Comparison of ENCODE assay signal across 14 cellular contexts in genomic region chr18:75548353-75548752, GRCh38.
DNase-seq lines count a peak whose midpoint lies in the region; ATAC-seq and TF ChIP-seq lines count a peak whose summit lies in the region.
"Had no signal": no experiment of that assay in that cellular context is flagged by ENCODE, and none has a peak within 500 bp of the region (broad histone marks: within the 10 kb centered on the region; RNA-seq: fewer than 3 reads in every experiment).

No MANE protein-coding gene starts in this region.

- intact Hi-C loops in Right ventricle myocardium inferior (cut with DNase I) = no loop called here

- no peak overlapping the region for H2BK120ac ChIP-seq in H9 (ENCODE audit: low read depth, low read length, poor library complexity, severe bottlenecking)

- H4K8ac ChIP-seq in H9 (replicated peaks; ENCODE audit: insufficient read length, low read depth, low read length) = no peak overlapping the region

- H3K4me2 ChIP-seq in H9 (ENCODE audit: insufficient read depth, insufficient read length, low read length) = no peak overlapping the region

- H4K91ac ChIP-seq in H9 (ENCODE audit: insufficient read length, low read depth, low read length) = no peak overlapping the region

- H3K9me3 ChIP-seq in H9 (ENCODE audit: control insufficient read depth, low read depth, low read length) = no peaks in the 10 kb centered on the region
- H3K9me3 ChIP-seq: colonic mucosa had no signal

- H3K27ac Mint-ChIP-seq in H9 = no peak overlapping the region
- H3K27ac Mint-ChIP-seq: nephron had no signal

- no peaks in the 10 kb centered on the region for H3K4me1 ChIP-seq in H9 (ENCODE audit: insufficient read depth, low read length)
- H3K4me1 ChIP-seq: colonic mucosa had no signal

- H3K4ac ChIP-seq in H9 (ENCODE audit: low read depth, low read length) = no peak overlapping the region

- peaks cover 12 to 16% of the 10 kb centered on the region in 2 experiments for H3K4me1 Mint-ChIP-seq in H9

- TF ChIP-seq CTCF in H9 (conservative IDR thresholded peaks at IDR 0.05) (no peak), fibroblast of villous mesenchyme (IDR thresholded peaks at IDR 0.05; ENCODE audit: insufficient read depth, low read depth, low read length) (no peak)

- H2AK5ac ChIP-seq in H9 (ENCODE audit: insufficient read length, low read length) = no peak overlapping the region

- no peak overlapping the region for H3K23ac ChIP-seq in H9 (ENCODE audit: insufficient read length, low read depth, low read length)

- no peak overlapping the region for H4K5ac ChIP-seq in H9 (ENCODE audit: insufficient read length, low read depth, low read length)

- in situ Hi-C loops in Caki2 (cut with HindIII; ENCODE audit: low pct_unique_long_range_greater_than_20kb, low sequenced_read_pairs) = no loop called here

- H3K79me2 ChIP-seq in H9 (ENCODE audit: insufficient read depth, low read length) = no peaks in the 10 kb centered on the region

- no peak overlapping the region for H3K4me3 Mint-ChIP-seq in H9
- H3K4me3 Mint-ChIP-seq: activated naive CD4-positive, alpha-beta T cell treated with anti-CD3 and anti-CD28 coated beads, Interleukin-2, amount 50 U/mL, for 24 hours; nephron had no signal

- no peak overlapping the region for H3T11ph ChIP-seq in H9 (ENCODE audit: low read length)

- H3K56ac ChIP-seq in H9 (ENCODE audit: insufficient read length, low read depth, low read length) = no peak overlapping the region

- no peak overlapping the region for H2BK5ac ChIP-seq in H9 (ENCODE audit: insufficient read length, low read length)

- no peak overlapping the region for H3K18ac ChIP-seq in H9 (ENCODE audit: insufficient read length, low read depth, low read length)

- no peaks in the 10 kb centered on the region for H3K23me2 ChIP-seq in H9 (ENCODE audit: insufficient read length, low read depth, low read length, poor library complexity, severe bottlenecking)

- no peak overlapping the region for H3K14ac ChIP-seq in H9 (ENCODE audit: insufficient read depth, low read length)

- H3K9ac ChIP-seq in H9 (ENCODE audit: extremely low read depth, insufficient read length, low read length) = no peak overlapping the region

- H2BK15ac ChIP-seq in H9 (ENCODE audit: low read depth, low read length) = no peak overlapping the region

- no peak overlapping the region for H2BK12ac ChIP-seq in H9 (ENCODE audit: insufficient read length, low read depth, low read length)

- WGBS in H9 (ENCODE audit: extremely low coverage, insufficient read length, low lambda C conversion rate) = no CpG with 5 or more reads among the region's 6 CpGs

- DNase-seq in Caki2 (ENCODE audit: low read depth) = peak; percentile 10
- DNase-seq in H9 = peak; percentile 71
- peak; percentile 52 for DNase-seq in NCI-H748 treated with DMSO at 0.1 percent for 48 hours (lab: John Stamatoyannopoulos, UW)
- peak; percentile 26 for DNase-seq in fibroblast of villous mesenchyme (ENCODE audit: low read depth)
- no peak for DNase-seq in NOMO-1 treated with DMSO at 0.1 percent for 48 hours (lab: John Stamatoyannopoulos, UW; ENCODE audit: unreplicated experiment)
- no peak for DNase-seq in Right ventricle myocardium inferior (ENCODE audit: missing footprints)
- no peak for DNase-seq in stimulated activated CD4-positive, alpha-beta T cell treated with anti-CD3 and anti-CD28 coated beads, Interleukin-4, amount 100 ng/mL, for 4 hours
- DNase-seq: activated CD8-positive, alpha-beta memory T cell treated with anti-CD3 and anti-CD28 coated beads for 24 hours; colonic mucosa; DMS79 treated with DMSO at 0.1 percent for 48 hours; foreskin fibroblast; left cardiac atrium had no signal

- H3K27me3 Mint-ChIP-seq in H9 (ENCODE audit: low read depth) = peaks cover 15% of the 10 kb centered on the region

- H3K79me1 ChIP-seq in H9 (ENCODE audit: insufficient read depth, low read depth, low read length, poor library complexity, severe bottlenecking) = no peaks in the 10 kb centered on the region

- no peaks in the 10 kb centered on the region for H4K20me1 ChIP-seq in H9 (ENCODE audit: control insufficient read depth, insufficient read depth, insufficient read length)

- H3K9me3 Mint-ChIP-seq in H9 = peaks cover 0 to 4% of the 10 kb centered on the region in 2 experiments; a peak in 1 of 5 replicates
- H3K9me3 Mint-ChIP-seq: activated naive CD4-positive, alpha-beta T cell treated with anti-CD3 and anti-CD28 coated beads, Interleukin-2, amount 50 U/mL, for 24 hours; nephron had no signal

- no peak overlapping the region for H3K4me3 ChIP-seq in fibroblast of villous mesenchyme (ENCODE audit: low read depth, low read length)
- H3K4me3 ChIP-seq: colonic mucosa had no signal

- H3K36me3 Mint-ChIP-seq in H9 (ENCODE audit: insufficient read depth in 1 of 3, low read depth in 3 of 3) = no peaks in the 10 kb centered on the region; a peak in 2 of 7 replicates
- H3K36me3 Mint-ChIP-seq: activated naive CD4-positive, alpha-beta T cell treated with anti-CD3 and anti-CD28 coated beads, Interleukin-2, amount 50 U/mL, for 24 hours had no signal

- no peak for ATAC-seq in Right ventricle myocardium inferior
- ATAC-seq: left cardiac atrium had no signal

- H2BK20ac ChIP-seq in H9 (ENCODE audit: low read depth, low read length, poor library complexity, severe bottlenecking) = no peak overlapping the region

- no peak overlapping the region for H3K27ac ChIP-seq in H9 (ENCODE audit: insufficient read length, low read depth, low read length)
- H3K27ac ChIP-seq: colonic mucosa had no signal

- no peak overlapping the region for H2AFZ ChIP-seq in H9 (ENCODE audit: low read length)

- H3K27me3 ChIP-seq in H9 (ENCODE audit: insufficient read depth, low read length) = no peaks in the 10 kb centered on the region
- H3K27me3 ChIP-seq: colonic mucosa had no signal

Comparison
In these comparisons a context has a peak if more than half of its experiments do, and no peak if none do; other contexts are left out.
1. DNase-seq: peak in Caki2 (single experiment), H9 (single experiment), NCI-H748 treated with DMSO at 0.1 percent for 48 hours (single experiment) and fibroblast of villous mesenchyme (single experiment); none in NOMO-1 treated with DMSO at 0.1 percent for 48 hours (single experiment), Right ventricle myocardium inferior (single experiment) and stimulated activated CD4-positive, alpha-beta T cell treated with anti-CD3 and anti-CD28 coated beads, Interleukin-4, amount 100 ng/mL, for 4 hours (0 of 2).